22 cellular contexts compared by ENCODE assay signal in genomic region chr11:13857828-13858227, GRCh38.
DNase-seq lines count a peak whose midpoint lies in the region; ATAC-seq and TF ChIP-seq lines count a peak whose summit lies in the region.
"Had no signal": no experiment of that assay in that cellular context is flagged by ENCODE, and none has a peak within 500 bp of the region (broad histone marks: within the 10 kb centered on the region; RNA-seq: fewer than 3 reads in every experiment).

No MANE protein-coding gene starts in this region.

- H3K36me3 Mint-ChIP-seq in MCF 10A (ENCODE audit: insufficient read depth, unreplicated experiment), result no peaks in the 10 kb centered on the region
- H3K36me3 Mint-ChIP-seq: CD8-positive, alpha-beta T cell had no signal

- peaks cover 45% of the 10 kb centered on the region for H3K27me3 Mint-ChIP-seq in MCF 10A (ENCODE audit: insufficient read depth, unreplicated experiment)

- ATAC-seq in left colon, result peak; percentile 93
- ATAC-seq in upper lobe of right lung, result no peak
- ATAC-seq in GM21786 (IDR thresholded peaks at IDR 0.05; ENCODE audit: unreplicated experiment), result no peak
- no peak for ATAC-seq in GM18505 (IDR thresholded peaks at IDR 0.05; ENCODE audit: unreplicated experiment)
- ATAC-seq: CD8-positive, alpha-beta T cell; GM12878; GM23338; HCT116; HepG2 had no signal

- H3K79me2 ChIP-seq in OCI-LY7 (ENCODE audit: insufficient read depth, low read depth, low read length), result no peaks in the 10 kb centered on the region

- H3K4me1 Mint-ChIP-seq in MCF 10A (ENCODE audit: insufficient read depth, unreplicated experiment), result no peaks in the 10 kb centered on the region
- H3K4me1 Mint-ChIP-seq: GM23338 had no signal

- no peaks in the 10 kb centered on the region for H3K9me2 ChIP-seq in OCI-LY7 (ENCODE audit: insufficient read depth, low read length)

- BruUV-seq in MCF 10A (replicated peaks; lab: Mats Ljungman, UMichigan) (no TSS peak), OCI-LY7 (replicated peaks; lab: Mats Ljungman, UMichigan) (no TSS peak)

- no peak overlapping the region for H3K27ac ChIP-seq in OCI-LY7 (ENCODE audit: low read depth, low read length, poor library complexity, severe bottlenecking)
- H3K27ac ChIP-seq in upper lobe of right lung, result no peak overlapping the region
- H3K27ac ChIP-seq: BLaER1 had no signal

- intact Hi-C loops in MCF 10A (cut with micrococcal nuclease), result no loop called here
- intact Hi-C loops in OCI-LY7 (cut with micrococcal nuclease; ENCODE audit: unreplicated experiment), result no loop called here
- intact Hi-C loops in left colon (cut with DNase I, micrococcal nuclease), result no loop called here
- intact Hi-C loops in upper lobe of right lung (cut with DNase I), result no loop called here

- H3K9me3 Mint-ChIP-seq in MCF 10A (ENCODE audit: unreplicated experiment), result no peaks in the 10 kb centered on the region
- H3K9me3 Mint-ChIP-seq: GM23338 had no signal

- H4K20me1 ChIP-seq in OCI-LY7 (ENCODE audit: insufficient read depth, low read length), result no peaks in the 10 kb centered on the region
- H4K20me1 ChIP-seq: BLaER1 had no signal

- POLR2A ChIA-PET in MCF 10A (lab: Yijun Ruan, JAX) (no interaction called here), OCI-LY7 (lab: Charles Lee) (interaction anchor here (1.0 to 2.4 kb wide), 6 partner anchors 14 to 94 kb away, joined by 3 to 14 read pairs (median 3); no protein-coding TSS in a partner anchor)

- TF ChIP-seq POLR2A in GM18505 (IDR thresholded peaks at IDR 0.05; ENCODE audit: borderline replicate concordance, extremely low read depth, insufficient read depth, insufficient read length), result no peak

- H2AFZ ChIP-seq in OCI-LY7 (ENCODE audit: low read length), result 0 out of 2 replicates have a peak overlapping the region, but pooled peaks have one; percentile 17
- H2AFZ ChIP-seq: GM23338 had no signal

- H3K27me3 ChIP-seq in upper lobe of right lung, result no peaks in the 10 kb centered on the region
- H3K27me3 ChIP-seq: BLaER1 had no signal

- peaks cover 20% of the 10 kb centered on the region; the same call in 1 of the 2 replicates for H3K9me3 ChIP-seq in OCI-LY7 (ENCODE audit: low read length)
- H3K9me3 ChIP-seq in upper lobe of right lung, result no peaks in the 10 kb centered on the region
- H3K9me3 ChIP-seq: BLaER1 had no signal

- H3K36me3 ChIP-seq in OCI-LY7 (ENCODE audit: insufficient read depth, low read length) (peaks cover 14% of the 10 kb centered on the region), upper lobe of right lung (no peaks in the 10 kb centered on the region)
- H3K36me3 ChIP-seq: BLaER1 had no signal

- CTCF ChIA-PET in MCF 10A (lab: Yijun Ruan, JAX) (no interaction called here), OCI-LY7 (lab: Charles Lee; ENCODE audit: unreplicated experiment) (interaction anchor here (0.6 kb wide), 1 partner anchor 101 kb away, joined by 3 read pairs; no protein-coding TSS in a partner anchor)

- H3K4me3 ChIP-seq in OCI-LY7 (ENCODE audit: low read depth, low read length, poor library complexity, severe bottlenecking), result no peak overlapping the region
- no peak overlapping the region for H3K4me3 ChIP-seq in upper lobe of right lung
- H3K4me3 ChIP-seq: BLaER1, GM12878, GM23338 had no signal

- H3K4me1 ChIP-seq in OCI-LY7 (ENCODE audit: insufficient read depth, low read length, poor library complexity, severe bottlenecking), result peaks cover 89% of the 10 kb centered on the region
- H3K4me1 ChIP-seq in upper lobe of right lung, result no peaks in the 10 kb centered on the region

- TF ChIP-seq CTCF in MCF 10A (IDR thresholded peaks at IDR 0.05; ENCODE audit: unreplicated experiment) (no peak), OCI-LY7 (conservative IDR thresholded peaks at IDR 0.05; ENCODE audit: low read length) (no peak), upper lobe of right lung (IDR thresholded peaks at IDR 0.05) (no peak)

- DNase-seq in T47D (ENCODE audit: low read depth in 1 of 2, low spot score in 1 of 2), result peak; percentile 3 to 42
- no peak for DNase-seq in MCF 10A (ENCODE audit: unreplicated experiment)
- DNase-seq in OCI-LY7 (ENCODE audit: low spot score), result no peak
- DNase-seq in left colon, result no peak
- DNase-seq in upper lobe of right lung, result no peak
- no peak for DNase-seq in COR-L47 (lab: John Stamatoyannopoulos, UW)
- DNase-seq: 8988T; CD8-positive, alpha-beta T cell; DMS 273 treated with DMSO at 0.1 percent for 48 hours; DMS53; DND-41; EL; H7; HFFc6 had no signal

- in situ Hi-C loops in T47D (cut with HindIII; ENCODE audit: low pct_unique_long_range_greater_than_20kb, low sequenced_read_pairs), result no loop called here

- no peak overlapping the region for H3K4me3 Mint-ChIP-seq in MCF 10A (ENCODE audit: unreplicated experiment)
- H3K4me3 Mint-ChIP-seq: CD8-positive, alpha-beta T cell; GM23338; HFFc6; IgD-negative memory B cell had no signal

- no peak overlapping the region for H3K4me2 ChIP-seq in OCI-LY7 (ENCODE audit: low read length)
- H3K4me2 ChIP-seq: BLaER1, GM23338 had no signal

- no peak overlapping the region for H3K27ac Mint-ChIP-seq in MCF 10A (ENCODE audit: low read depth, unreplicated experiment)
- H3K27ac Mint-ChIP-seq: CD8-positive, alpha-beta T cell; GM23338; HFFc6; IgD-negative memory B cell had no signal

Comparison
In these comparisons a context has a peak if more than half of its experiments do, and no peak if none do; other contexts are left out.
1. DNase-seq: peak in T47D (2 of 2); none in MCF 10A (single experiment), OCI-LY7 (single experiment), left colon (0 of 2), upper lobe of right lung (single experiment) and COR-L47 (single experiment).